18 cellular contexts compared by ENCODE assay signal in the genomic region with DNA sequence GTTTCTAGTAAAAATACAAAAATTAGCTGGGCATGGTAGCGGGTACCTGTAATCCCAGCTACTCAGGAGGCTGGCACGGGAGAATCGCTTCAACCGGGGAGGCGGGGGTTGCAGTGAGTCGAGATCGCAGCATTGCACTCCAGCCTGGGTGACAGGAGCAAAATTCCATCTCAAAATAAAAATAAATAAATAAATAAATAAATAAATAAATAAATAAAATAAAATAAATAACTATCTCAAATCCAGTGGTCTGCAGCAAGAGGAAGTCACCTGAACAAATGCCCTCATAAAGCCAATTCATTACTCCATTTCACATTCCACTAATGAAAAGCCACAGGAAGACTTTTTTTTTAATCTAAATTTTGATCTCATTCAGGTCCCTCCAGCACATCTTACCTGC.
DNase-seq lines count a peak whose midpoint lies in the region; ATAC-seq and TF ChIP-seq lines count a peak whose summit lies in the region.
"Had no signal": no experiment of that assay in that cellular context is flagged by ENCODE, and none has a peak within 500 bp of the region (broad histone marks: within the 10 kb centered on the region; RNA-seq: fewer than 3 reads in every experiment).

No MANE protein-coding gene starts in this region.

- H3K9me2 ChIP-seq in PC-9 (ENCODE audit: insufficient read depth), result no peaks in the 10 kb centered on the region

- H3F3A ChIP-seq in PC-9 (ENCODE audit: insufficient read depth, low read depth), result peaks cover 39% of the 10 kb centered on the region

- TF ChIP-seq CTCF in heart right ventricle (IDR thresholded peaks at IDR 0.05), result no peak
- no peak for TF ChIP-seq CTCF in PC-9 (conservative IDR thresholded peaks at IDR 0.05)

- 97% methylated on average over 7 of the region's 7 CpGs for WGBS in heart right ventricle, 2 donors

- H2AFZ ChIP-seq in PC-9, result no peak overlapping the region
- H2AFZ ChIP-seq: GM23248 had no signal

- peaks cover 0 to 29% (median 0%) of the 10 kb centered on the region in 9 donors for H3K4me1 ChIP-seq in heart right ventricle
- peaks cover 65% of the 10 kb centered on the region for H3K4me1 ChIP-seq in PC-9 (replicated peaks; ENCODE audit: insufficient read depth)
- peaks cover 3 to 10% (median 5%) of the 10 kb centered on the region in 3 donors for H3K4me1 ChIP-seq in skeletal muscle tissue (ENCODE audit: control insufficient read depth in 3 of 3, insufficient read depth in 3 of 3, low read length in 3 of 3)

- no peaks in the 10 kb centered on the region for H4K20me1 ChIP-seq in PC-9 (ENCODE audit: insufficient read depth)
- H4K20me1 ChIP-seq: BLaER1 had no signal

- H3K27ac ChIP-seq in heart right ventricle (peak overlapping the region in 8 of 10 donors; percentile 42 to 87 (median 78)), PC-9 (peak overlapping the region; percentile 96), epithelial cell of prostate (peak overlapping the region; percentile 15), skeletal muscle tissue (ENCODE audit: low read depth, low read length) (peak overlapping the region; percentile 67)
- H3K27ac ChIP-seq: BLaER1, GM23248 had no signal

- DNase-seq in heart right ventricle (no peak), left ventricle myocardium superior (no peak), PC-9 (no peak), epithelial cell of prostate (ENCODE audit: low read depth, low spot score) (no peak), middle frontal gyrus (ENCODE audit: extremely low spot score, low spot score) (no peak), SK-N-DZ (ENCODE audit: low spot score) (no peak)
- DNase-seq: CD8-positive, alpha-beta T cell; DMS79 treated with DMSO at 0.1 percent for 48 hours; GM23248; KG1; NCI-H1436 treated with DMSO at 0.1 percent for 48 hours; NCI-H2029 treated with DMSO at 0.1 percent for 48 hours; NCI-H2171 treated with DMSO at 0.1 percent for 48 hours; NCI-H446 treated with DMSO at 0.1 percent for 48 hours; SHP77 treated with DMSO at 0.1 percent for 48 hours had no signal

- POLR2A ChIA-PET in PC-9 (lab: Charles Lee; ENCODE audit: unreplicated experiment), result interaction anchor here (0.5 to 0.9 kb wide), 3 partner anchors 9 to 116 kb away, joined by 5 to 47 read pairs (median 6); no protein-coding TSS in a partner anchor

- intact Hi-C loops in heart right ventricle (cut with DNase I) (loop anchor here in 2 of 10 donors (10.0 kb wide), 3 partner anchors 92 to 452 kb away; no protein-coding TSS in a partner anchor), left ventricle myocardium superior (cut with micrococcal nuclease) (no loop called here), PC-9 (cut with micrococcal nuclease; ENCODE audit: unreplicated experiment) (loop anchor here (2.0 kb wide), 1 partner anchor 132 kb away; no protein-coding TSS in a partner anchor)

- CTCF ChIA-PET in PC-9 (lab: Charles Lee), result interaction anchor here (1.1 kb wide), 1 partner anchor 15 kb away, joined by 13 read pairs; no protein-coding TSS in a partner anchor

- peaks cover 92% of the 10 kb centered on the region for H3K79me2 ChIP-seq in PC-9 (ENCODE audit: low read depth)

- H3K36me3 ChIP-seq in heart right ventricle (no peaks in the 10 kb centered on the region), PC-9 (ENCODE audit: low read depth) (no peaks in the 10 kb centered on the region; the same call in 1 of the 2 replicates), skeletal muscle tissue (ENCODE audit: control insufficient read depth in 3 of 3, insufficient read depth in 3 of 3, low read length in 3 of 3) (no peaks in the 10 kb centered on the region)
- H3K36me3 ChIP-seq: BLaER1 had no signal

- BruUV-seq in PC-9 (replicated peaks; lab: Mats Ljungman, UMichigan), result no TSS peak

- H3K9me3 ChIP-seq in heart right ventricle (no peaks in the 10 kb centered on the region), PC-9 (ENCODE audit: insufficient read depth, low read depth) (no peaks in the 10 kb centered on the region), skeletal muscle tissue (ENCODE audit: control insufficient read depth in 3 of 3, low read length in 3 of 3) (no peaks in the 10 kb centered on the region)
- H3K9me3 ChIP-seq: BLaER1 had no signal

- peak overlapping the region; percentile 71 for H3K4me2 ChIP-seq in PC-9
- H3K4me2 ChIP-seq: BLaER1 had no signal

- peak overlapping the region in 1 of 3 donors; percentile 47 for H3K9ac ChIP-seq in skeletal muscle tissue (ENCODE audit: low read depth in 1 of 3, low read length in 3 of 3)
- H3K9ac ChIP-seq: BLaER1, GM23248 had no signal

- H3K27me3 ChIP-seq in heart right ventricle (no peaks in the 10 kb centered on the region), PC-9 (ENCODE audit: insufficient read depth, low read depth) (no peaks in the 10 kb centered on the region), skeletal muscle tissue (ENCODE audit: control insufficient read depth in 3 of 3, insufficient read depth in 3 of 3, low read length in 3 of 3) (no peaks in the 10 kb centered on the region)
- H3K27me3 ChIP-seq: BLaER1 had no signal

- no peak for ATAC-seq in heart right ventricle
- no peak for ATAC-seq in left ventricle myocardium superior
- ATAC-seq in GM21367 (IDR thresholded peaks at IDR 0.05; ENCODE audit: unreplicated experiment), result no peak
- ATAC-seq: CD8-positive, alpha-beta T cell had no signal

- no peak overlapping the region for H3K4me3 ChIP-seq in heart right ventricle
- peak overlapping the region; percentile 17; the same call in 1 of the 2 replicates for H3K4me3 ChIP-seq in PC-9
- H3K4me3 ChIP-seq in skeletal muscle tissue (ENCODE audit: low read length in 3 of 3), result no peak overlapping the region
- H3K4me3 ChIP-seq: BLaER1, GM23248 had no signal

Comparison
In these comparisons a context has a peak if more than half of its experiments do, and no peak if none do; other contexts are left out.
1. H3K27ac ChIP-seq: peak in every context shown above with its lines; median percentile 96 in PC-9; 78 in heart right ventricle; 67 in skeletal muscle tissue; 15 in epithelial cell of prostate.